In the genomic region with DNA sequence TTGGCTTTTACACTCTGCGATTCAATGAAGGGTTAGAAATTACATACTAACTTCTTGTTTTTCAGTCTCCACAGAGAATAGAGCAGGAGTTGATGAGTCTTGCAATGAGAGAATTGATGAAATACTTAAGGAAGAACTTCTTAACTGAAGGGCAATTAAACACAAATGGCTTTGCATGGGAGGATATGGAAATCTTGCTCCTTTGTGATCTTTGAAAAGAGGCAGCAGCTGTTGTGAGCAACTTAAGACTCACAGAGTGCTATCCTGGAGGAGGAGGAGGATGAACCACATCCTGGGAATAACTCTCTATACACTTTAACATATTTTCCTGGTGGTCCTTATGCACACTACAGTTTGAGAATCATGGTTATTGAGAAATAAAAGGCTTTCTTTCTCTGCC, we compare ENCODE assay signal across 24 cellular contexts.
"Had no signal": no experiment of that assay in that cellular context is flagged by ENCODE, and none has a peak within 500 bp of the region (broad histone marks: within the 10 kb centered on the region; RNA-seq: fewer than 3 reads in every experiment).

No MANE protein-coding gene starts in this region.

- H3K4me1 ChIP-seq: breast epithelium, colonic mucosa, lower lobe of right lung, sigmoid colon, vagina had no signal

- H3K27ac ChIP-seq: breast epithelium, colonic mucosa, dorsolateral prefrontal cortex, lower lobe of right lung, sigmoid colon, thoracic aorta, vagina had no signal

- ATAC-seq: activated T-cell treated with anti-CD3 and anti-CD28 coated beads, Interleukin-2, amount 50 U/mL, for 72 hours; effector memory CD8-positive, alpha-beta T cell; esophagus mucosa; left lobe of liver; lower lobe of right lung; mucosa of descending colon had no signal

- DNase-seq: activated CD4-positive, alpha-beta memory T cell treated with anti-CD3 and anti-CD28 coated beads, Interleukin-2, amount 10 ng/mL, durations not matched to agents 7 days and 5 days; activated CD4-positive, alpha-beta T cell treated with anti-CD3 and anti-CD28 coated beads, Interleukin-2, amount 10 ng/mL, durations not matched to agents 24 days and 14 days; activated effector memory CD4-positive, alpha-beta T cell treated with Interleukin-2 at 50 U/mL for 16 hours; activated naive CD4-positive, alpha-beta T cell treated with anti-CD3 and anti-CD28 coated beads for 36 hours; activated naive CD8-positive, alpha-beta T cell treated with anti-CD3 and anti-CD28 coated beads, Interleukin-2, amount 10 ng/mL, durations not matched to agents 7 days and 5 days; activated T-cell treated with anti-CD3 and anti-CD28 coated beads, Interleukin-2, amount 50 U/mL, for 72 hours; amniotic stem cell; colonic mucosa; dorsolateral prefrontal cortex; effector memory CD8-positive, alpha-beta T cell; lower lobe of right lung; mesendoderm; mucosa of descending colon; posterior cingulate gyrus; sigmoid colon; stimulated activated CD4-positive, alpha-beta T cell treated with anti-CD3 and anti-CD28 coated beads, Interleukin-2, amount 100 ng/mL, for 48 hours; stimulated activated naive CD4-positive, alpha-beta T cell had no signal

- FAIRE-seq: endothelial cell of umbilical vein, frontal cortex had no signal

- H3K27me3 ChIP-seq: breast epithelium, colonic mucosa, sigmoid colon, vagina had no signal

- H3K4me3 ChIP-seq: breast epithelium, colonic mucosa, dorsolateral prefrontal cortex, lower lobe of right lung, mucosa of descending colon, sigmoid colon, thoracic aorta, vagina had no signal

- H3K36me3 ChIP-seq: breast epithelium, colonic mucosa, lower lobe of right lung, sigmoid colon, thoracic aorta, vagina had no signal

- H3K9me3 ChIP-seq: breast epithelium, colonic mucosa, lower lobe of right lung, mucosa of descending colon, sigmoid colon, thoracic aorta, vagina had no signal
